In genomic region chr10:95291634-95292039, GRCh38 we compare ENCODE assay signal across 13 cellular contexts. TPM values are rescaled to one million over a fixed set of nuclear protein-coding genes. Genes with fewer than 3 reads are reported as not detected.
A peak's percentile ranks its signal among the peaks of the same experiment; 100 is the strongest.
DNase-seq lines count a peak whose midpoint lies in the region; ATAC-seq and TF ChIP-seq lines count a peak whose summit lies in the region.
"Had no signal": no experiment of that assay in that cellular context is flagged by ENCODE, and none has a peak within 500 bp of the region (broad histone marks: within the 10 kb centered on the region; RNA-seq: fewer than 3 reads in every experiment).

No MANE protein-coding gene starts in this region.

- peaks cover 27 to 46% (median 36%) of the 10 kb centered on the region in 3 donors for H3K4me1 Mint-ChIP-seq in CD8-positive, alpha-beta memory T cell
- peaks cover 10% of the 10 kb centered on the region for H3K4me1 Mint-ChIP-seq in neural crest cell

- peaks cover 0 to 2% (median 0%) of the 10 kb centered on the region in 5 donors for H3K9me3 Mint-ChIP-seq in CD8-positive, alpha-beta memory T cell
- no peaks in the 10 kb centered on the region for H3K9me3 Mint-ChIP-seq in neural crest cell

- no peak overlapping the region for H3K27ac ChIP-seq in CD8-positive, alpha-beta memory T cell (ENCODE audit: low read depth, low read length)
- no peak overlapping the region for H3K27ac ChIP-seq in HEK293 (ENCODE audit: extremely low read depth, low read depth, low read length)
- peak overlapping the region; percentile 88 to 89 for H3K27ac ChIP-seq in ascending aorta

- H3K27me3 Mint-ChIP-seq in CD8-positive, alpha-beta memory T cell = peaks cover 4 to 37% of the 10 kb centered on the region in 2 donors
- peaks cover 59% of the 10 kb centered on the region for H3K27me3 Mint-ChIP-seq in neural crest cell (ENCODE audit: low read depth)

- no peak for DNase-seq in CD8-positive, alpha-beta memory T cell
- DNase-seq in ascending aorta (ENCODE audit: low spot score in 2 of 2) = no peak
- DNase-seq in neural crest cell (ENCODE audit: low read depth, low spot score) = no peak
- no peak for DNase-seq in NCI-H510A treated with DMSO at 0.1 percent for 48 hours (lab: John Stamatoyannopoulos, UW)
- DNase-seq in G401 (ENCODE audit: low spot score) = no peak
- DNase-seq: amygdala, kidney, NCI-H1092 treated with DMSO at 0.1 percent for 48 hours had no signal

- no peaks in the 10 kb centered on the region for H3K36me3 ChIP-seq in CD8-positive, alpha-beta memory T cell (ENCODE audit: insufficient read depth, low read length)
- H3K36me3 ChIP-seq in HEK293 (ENCODE audit: control insufficient read depth in 2 of 2, insufficient read depth in 1 of 2, low read length in 2 of 2) (no peaks in the 10 kb centered on the region), ascending aorta (no peaks in the 10 kb centered on the region)
- H3K36me3 ChIP-seq: esophagus muscularis mucosa, HAP-1 had no signal

- in situ Hi-C loops in G401 (cut with HindIII; ENCODE audit: low sequenced_read_pairs) = no loop called here

- no peaks in the 10 kb centered on the region for H3K27me3 ChIP-seq in CD8-positive, alpha-beta memory T cell (ENCODE audit: insufficient read depth, low read length, poor library complexity, severe bottlenecking)
- H3K27me3 ChIP-seq in ascending aorta = no peaks in the 10 kb centered on the region

- no peaks in the 10 kb centered on the region for H3K9me3 ChIP-seq in CD8-positive, alpha-beta memory T cell (ENCODE audit: low read length)
- no peaks in the 10 kb centered on the region for H3K9me3 ChIP-seq in HEK293 (ENCODE audit: control insufficient read depth, insufficient read depth, low read depth, low read length)
- H3K9me3 ChIP-seq in ascending aorta = no peaks in the 10 kb centered on the region
- H3K9me3 ChIP-seq: esophagus muscularis mucosa, HAP-1 had no signal

- peak overlapping the region in 3 of 8 donors; percentile 33 to 87 (median 70) for H3K27ac Mint-ChIP-seq in CD8-positive, alpha-beta memory T cell
- no peak overlapping the region for H3K27ac Mint-ChIP-seq in neural crest cell (ENCODE audit: unreplicated experiment)

- no peaks in the 10 kb centered on the region for H3K36me3 Mint-ChIP-seq in CD8-positive, alpha-beta memory T cell
- no peaks in the 10 kb centered on the region for H3K36me3 Mint-ChIP-seq in neural crest cell (ENCODE audit: low read depth)

- POLR2A ChIA-PET in CD8-positive, alpha-beta memory T cell (lab: Charles Lee) = no interaction called here
- POLR2A ChIA-PET in HEK293 (lab: Yijun Ruan, JAX) = no interaction called here

- ATAC-seq in GM18907 (IDR thresholded peaks at IDR 0.05; ENCODE audit: unreplicated experiment) (no peak), HG03175 (IDR thresholded peaks at IDR 0.05; ENCODE audit: unreplicated experiment) (no peak)

- peaks cover 15% of the 10 kb centered on the region for H3K4me1 ChIP-seq in CD8-positive, alpha-beta memory T cell (ENCODE audit: insufficient read depth, low read length)
- peaks cover 24% of the 10 kb centered on the region for H3K4me1 ChIP-seq in HEK293 (ENCODE audit: control insufficient read depth, insufficient read depth, low read length)
- peaks cover 8 to 25% of the 10 kb centered on the region in 2 donors for H3K4me1 ChIP-seq in ascending aorta

- peak overlapping the region; percentile 72 to 85 (median 80) for H3K4me3 Mint-ChIP-seq in CD8-positive, alpha-beta memory T cell
- peak overlapping the region; percentile 90 for H3K4me3 Mint-ChIP-seq in neural crest cell

- H3K4me3 ChIP-seq in CD8-positive, alpha-beta memory T cell (ENCODE audit: low read length) = no peak overlapping the region
- H3K4me3 ChIP-seq in HEK293 (ENCODE audit: low read depth, low read length) = no peak overlapping the region
- H3K4me3 ChIP-seq in ascending aorta = no peak overlapping the region

- TF ChIP-seq CTCF in HEK293 (tag by site-specific recombination; IDR thresholded peaks at IDR 0.05) (no peak), ascending aorta (IDR thresholded peaks at IDR 0.05) (no peak), neural crest cell (conservative IDR thresholded peaks at IDR 0.05) (no peak)

- CTCF ChIA-PET in CD8-positive, alpha-beta memory T cell (lab: Charles Lee) = no interaction called here
- CTCF ChIA-PET in HEK293 (lab: Yijun Ruan, JAX) = interaction anchor here (0.6 kb wide), 1 partner anchor 570 kb away, joined by 6 read pairs; no protein-coding TSS in a partner anchor

- intact Hi-C loops in ascending aorta (cut with DNase I) = loop anchor here (1.0 to 2.0 kb wide), 3 partner anchors 15 to 44 kb away; no protein-coding TSS in a partner anchor

TF ChIP-seq in HEK293, 187 proteins besides CTCF, POLR2A, EP300 and RAD21:
- TF ChIP-seq ZNF558 (tag by site-specific recombination; IDR thresholded peaks at IDR 0.05) = no peak
- peak; percentile 34; the same call in 1 of the 2 replicates for TF ChIP-seq ZNF600 (tag by site-specific recombination; IDR thresholded peaks at IDR 0.05)
- 0 out of 2 replicates have a peak, but pooled peaks have one; percentile 0 for TF ChIP-seq ZEB2 (tag by site-specific recombination; IDR thresholded peaks at IDR 0.05)
- TF ChIP-seq ZNF629 (tag by site-specific recombination; IDR thresholded peaks at IDR 0.05) = peak; percentile 3; the same call in 1 of the 2 replicates

RNA-seq across cellular contexts. Expression of gene PDLIM1, which starts 0.8 kb away (rescaled TPM):
- 1 to 10 TPM in 1 of 2 experiments, under 1 TPM in 1; 0.88 to 1.4 TPM for total RNA-seq in CD8-positive, alpha-beta memory T cell
- 11.7 TPM for polyA plus RNA-seq in CD8-positive, alpha-beta memory T cell
- total RNA-seq in ascending aorta (191 TPM), neural crest cell (20.9 and 26.2 TPM in 2 replicates)
- total RNA-seq in G401 (2014; rRNA removed; shearing (Covaris generic)) = not detected in 2 replicates

Comparison
In these comparisons a context has a peak if more than half of its experiments do, and no peak if none do; other contexts are left out.
1. H3K27ac ChIP-seq: peak in ascending aorta (2 of 2); none in CD8-positive, alpha-beta memory T cell (single experiment) and HEK293 (single experiment).